Comparison of ENCODE assay signal across 9 cellular contexts in the genomic region with DNA sequence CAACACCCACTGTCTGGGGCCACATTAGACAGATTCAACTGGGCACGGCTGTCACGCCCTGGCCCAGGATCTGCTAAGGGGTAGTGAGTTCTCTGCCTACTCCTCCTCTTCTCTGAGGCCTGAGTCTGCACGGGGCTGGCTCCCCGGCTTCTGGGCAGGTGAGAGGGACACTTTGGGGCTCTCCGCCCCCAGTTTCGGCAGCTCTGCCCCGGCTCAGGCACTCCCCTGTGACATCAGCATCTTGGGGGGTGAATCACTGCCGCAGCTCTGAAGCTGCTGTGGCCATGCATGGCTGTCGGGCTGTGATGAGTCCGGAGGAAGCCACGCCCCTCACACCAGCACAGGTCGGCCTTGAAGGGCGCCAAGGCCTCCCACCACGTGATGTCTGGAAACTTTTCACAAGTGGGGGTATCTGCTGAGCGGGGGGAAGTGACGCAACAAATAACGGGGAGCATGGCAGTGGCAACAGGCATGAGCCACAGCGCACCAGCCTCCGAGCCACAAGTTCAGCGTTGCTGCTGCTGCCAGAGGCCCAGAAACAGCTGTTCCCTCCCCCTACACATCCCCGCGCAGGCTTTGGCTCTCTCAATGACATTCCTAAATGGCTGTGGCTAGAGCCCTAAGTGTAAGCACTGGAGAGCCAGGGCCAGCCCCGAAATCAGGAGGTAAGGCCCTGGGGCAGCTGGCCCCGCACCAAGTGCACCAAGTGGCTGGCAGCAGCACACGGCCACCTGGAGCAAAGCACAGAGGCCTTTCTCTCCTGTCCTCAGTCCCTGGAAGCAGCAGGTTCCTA. TPM values are rescaled to one million over a fixed set of nuclear protein-coding genes. Genes with fewer than 3 reads are reported as not detected.
A peak's percentile ranks its signal among the peaks of the same experiment; 100 is the strongest.
DNase-seq lines count a peak whose midpoint lies in the region; ATAC-seq lines count a peak whose summit lies in the region.
"Had no signal": no experiment of that assay in that cellular context is flagged by ENCODE, and none has a peak within 500 bp of the region (broad histone marks: within the 10 kb centered on the region; RNA-seq: fewer than 3 reads in every experiment).

No MANE protein-coding gene starts in this region.

- peak overlapping the region in 1 of 2 experiments; percentile 52 for H3K4me3 ChIP-seq in mesenchymal stem cell (ENCODE audit: insufficient read depth in 1 of 2, low read depth in 1 of 2, low read length in 2 of 2)

- H3K36me3 ChIP-seq in mesenchymal stem cell (ENCODE audit: control insufficient read depth in 1 of 2, insufficient read depth in 2 of 2, low read depth in 1 of 2, low read length in 2 of 2): peaks cover 39 to 48% of the 10 kb centered on the region in 2 experiments

- peaks cover 65% of the 10 kb centered on the region for H3K4me1 Mint-ChIP-seq in activated CD8-positive, alpha-beta T cell treated with anti-CD3 and anti-CD28 coated beads, Interleukin-2, amount 10 ng/mL, durations not matched to agents 7 days and 5 days (ENCODE audit: low read depth)

- H2AFZ ChIP-seq in mesenchymal stem cell (ENCODE audit: low read depth, low read length): no peak overlapping the region

- WGBS in mesenchymal stem cell: 15% methylated on average over 25 of the region's 25 CpGs

- no peaks in the 10 kb centered on the region for H3K9me3 Mint-ChIP-seq in activated CD8-positive, alpha-beta T cell treated with anti-CD3 and anti-CD28 coated beads, Interleukin-2, amount 10 ng/mL, durations not matched to agents 7 days and 5 days (ENCODE audit: insufficient read depth)

- H3K9ac ChIP-seq in mesenchymal stem cell (ENCODE audit: low read length): peak overlapping the region; percentile 94

- peak overlapping the region; percentile 33 for H4K8ac ChIP-seq in mesenchymal stem cell (ENCODE audit: low read length)

- H2BK5ac ChIP-seq in mesenchymal stem cell (ENCODE audit: low read depth, low read length, poor library complexity, severe bottlenecking): peak overlapping the region; percentile 58

- H3K18ac ChIP-seq in mesenchymal stem cell (ENCODE audit: low read depth in 1 of 2, low read length in 2 of 2): peak overlapping the region; percentile 91 to 94

- no peaks in the 10 kb centered on the region for H3K9me3 ChIP-seq in mesenchymal stem cell (ENCODE audit: control insufficient read depth, low read length)

- peak overlapping the region; percentile 75 to 95 for H3K4ac ChIP-seq in mesenchymal stem cell (ENCODE audit: low read depth in 1 of 2, low read length in 2 of 2)

- peaks cover 61% of the 10 kb centered on the region for H3K4me1 ChIP-seq in mesenchymal stem cell (ENCODE audit: control insufficient read depth, insufficient read depth, low read depth, low read length)

- CTCF ChIA-PET in activated CD8-positive, alpha-beta T cell treated with anti-CD3 and anti-CD28 coated beads, Interleukin-2, amount 10 ng/mL, durations not matched to agents 7 days and 5 days (lab: Charles Lee): interaction anchor here (1.9 kb wide), 1 partner anchor 10 kb away, joined by 4 read pairs; no protein-coding TSS in a partner anchor

- H3K4me2 ChIP-seq in mesenchymal stem cell (ENCODE audit: low read length, poor library complexity, severe bottlenecking): peak overlapping the region; percentile 25

- peak overlapping the region in 1 of 2 experiments; percentile 91 for H3K14ac ChIP-seq in mesenchymal stem cell (ENCODE audit: low read length in 2 of 2)

- H3K27me3 ChIP-seq in mesenchymal stem cell (ENCODE audit: control insufficient read depth in 1 of 2, insufficient read depth in 1 of 2, low read length in 2 of 2): no peaks in the 10 kb centered on the region

- peak; percentile 6 for DNase-seq in NOMO-1 treated with DMSO at 0.1 percent for 48 hours (lab: John Stamatoyannopoulos, UW; ENCODE audit: unreplicated experiment)
- no peak for DNase-seq in NOMO-1 treated with dmso at 0.1 percent for 144 hours (lab: John Stamatoyannopoulos, UW; ENCODE audit: unreplicated experiment)
- peak; percentile 96 for DNase-seq in HPDE6-E6E7 (ENCODE audit: extremely low spot score)
- DNase-seq in activated CD8-positive, alpha-beta T cell treated with anti-CD3 and anti-CD28 coated beads, Interleukin-2, amount 10 ng/mL, durations not matched to agents 7 days and 5 days: peak; percentile 81
- DNase-seq in dermis microvascular lymphatic vessel endothelial cell (ENCODE audit: low read depth in 2 of 2): peak; percentile 73 to 94
- peak; percentile 99 for DNase-seq in mesenchymal stem cell
- DNase-seq in stimulated activated CD8-positive, alpha-beta memory T cell treated with anti-CD3 and anti-CD28 coated beads, Interleukin-12 subunit alpha, Interleukin-12 subunit beta, amount 100 ng/mL, for 4 hours (ENCODE audit: low read depth): peak; percentile 87
- DNase-seq: DND-41 had no signal

- peak overlapping the region; percentile 85 for H2AK5ac ChIP-seq in mesenchymal stem cell (ENCODE audit: low read length, severe bottlenecking)

- POLR2A ChIA-PET in activated CD8-positive, alpha-beta T cell treated with anti-CD3 and anti-CD28 coated beads, Interleukin-2, amount 10 ng/mL, durations not matched to agents 7 days and 5 days (lab: Charles Lee): interaction anchor here (0.6 to 2.6 kb wide), 6 partner anchors 10 to 291 kb away, joined by 3 to 12 read pairs (median 4); a partner anchor contains a TSS

- peak overlapping the region; percentile 75 for H2BK120ac ChIP-seq in mesenchymal stem cell (ENCODE audit: low read depth, low read length)

- peak overlapping the region; percentile 68 for H3K27ac Mint-ChIP-seq in activated CD8-positive, alpha-beta T cell treated with anti-CD3 and anti-CD28 coated beads, Interleukin-2, amount 10 ng/mL, durations not matched to agents 7 days and 5 days

- peak; percentile 84 for ATAC-seq in activated CD8-positive, alpha-beta T cell treated with anti-CD3 and anti-CD28 coated beads, Interleukin-2, amount 10 ng/mL, durations not matched to agents 7 days and 5 days
- ATAC-seq in HG02970 (IDR thresholded peaks at IDR 0.05; ENCODE audit: low FRiP score, unreplicated experiment): no peak

- peaks cover 27% of the 10 kb centered on the region for H3K36me3 Mint-ChIP-seq in activated CD8-positive, alpha-beta T cell treated with anti-CD3 and anti-CD28 coated beads, Interleukin-2, amount 10 ng/mL, durations not matched to agents 7 days and 5 days (ENCODE audit: low read depth)

- peaks cover 22% of the 10 kb centered on the region for H3K79me1 ChIP-seq in mesenchymal stem cell (replicated peaks; ENCODE audit: low read length, poor library complexity, severe bottlenecking)

- peak overlapping the region in 1 of 2 experiments; percentile 57 for H3K23ac ChIP-seq in mesenchymal stem cell (ENCODE audit: low read length in 2 of 2)

- H2BK12ac ChIP-seq in mesenchymal stem cell (ENCODE audit: low read length in 2 of 2): peak overlapping the region; percentile 78 to 98

- peak overlapping the region; percentile 51 for H3K4me3 Mint-ChIP-seq in activated CD8-positive, alpha-beta T cell treated with anti-CD3 and anti-CD28 coated beads, Interleukin-2, amount 10 ng/mL, durations not matched to agents 7 days and 5 days

- peak overlapping the region; percentile 75 for H2BK15ac ChIP-seq in mesenchymal stem cell (ENCODE audit: low read depth, poor library complexity, severe bottlenecking)

- peak overlapping the region; percentile 94 for H4K91ac ChIP-seq in mesenchymal stem cell (ENCODE audit: low read length)

- H3K27ac ChIP-seq in mesenchymal stem cell (ENCODE audit: low read length, poor library complexity, severe bottlenecking): peak overlapping the region; percentile 97

- no peaks in the 10 kb centered on the region for H3K27me3 Mint-ChIP-seq in activated CD8-positive, alpha-beta T cell treated with anti-CD3 and anti-CD28 coated beads, Interleukin-2, amount 10 ng/mL, durations not matched to agents 7 days and 5 days (ENCODE audit: low read depth)

RNA-seq across cellular contexts. Expression of a gene that starts 26.3 kb away (rescaled TPM):
- total RNA-seq in activated CD8-positive, alpha-beta T cell treated with anti-CD3 and anti-CD28 coated beads, Interleukin-2, amount 10 ng/mL, durations not matched to agents 7 days and 5 days: 10 to 100 TPM; 32.3 to 33.3 TPM
- 33.5 and 38.4 TPM in 2 replicates for total RNA-seq in dermis microvascular lymphatic vessel endothelial cell
- polyA plus RNA-seq in mesenchymal stem cell (2013, experiment 1 of 2): 17.2 TPM
- 16.9 TPM for polyA plus RNA-seq in mesenchymal stem cell (2013, experiment 2 of 2)

RNA-seq across cellular contexts. Expression of a gene that starts 54.4 kb away (rescaled TPM):
- not detected for total RNA-seq in activated CD8-positive, alpha-beta T cell treated with anti-CD3 and anti-CD28 coated beads, Interleukin-2, amount 10 ng/mL, durations not matched to agents 7 days and 5 days
- 0.51 TPM in 2 replicates for total RNA-seq in dermis microvascular lymphatic vessel endothelial cell
- polyA plus RNA-seq in mesenchymal stem cell (2013, experiment 1 of 2): not detected
- polyA plus RNA-seq in mesenchymal stem cell (2013, experiment 2 of 2): not detected
